ENCODE assay signal across 8 cellular contexts in genomic region chr10:19788075-19788686, GRCh38. TPM values are rescaled to one million over a fixed set of nuclear protein-coding genes. Genes with fewer than 3 reads are reported as not detected.
DNase-seq lines count a peak whose midpoint lies in the region; ATAC-seq and TF ChIP-seq lines count a peak whose summit lies in the region.

No MANE protein-coding gene starts in this region.

- H3K79me1 ChIP-seq in trophoblast cell (ENCODE audit: low read length) = no peaks in the 10 kb centered on the region

- H3K4me3 ChIP-seq in AG09309 (ENCODE audit: control insufficient read depth, low read depth, low read length) (no peak overlapping the region), esophagus squamous epithelium (no peak overlapping the region), trophoblast cell (ENCODE audit: low read depth, low read length) (no peak overlapping the region)

- CTCF ChIA-PET in activated CD4-positive, alpha-beta memory T cell treated with anti-CD3 and anti-CD28 coated beads for 36 hours (lab: Charles Lee) = interaction anchor here (0.9 to 1.1 kb wide), 2 partner anchors 8 to 31 kb away, joined by 3 read pairs; no protein-coding TSS in a partner anchor

- H2AK5ac ChIP-seq in trophoblast cell (ENCODE audit: low read length) = no peak overlapping the region

- no peak overlapping the region for H3K4me3 Mint-ChIP-seq in activated CD4-positive, alpha-beta memory T cell treated with anti-CD3 and anti-CD28 coated beads for 36 hours

- H3K4me1 ChIP-seq in esophagus squamous epithelium (peaks cover 0 to 24% (median 0%) of the 10 kb centered on the region in 3 donors), trophoblast cell (ENCODE audit: control insufficient read depth in 1 of 2, insufficient read depth in 2 of 2, low read length in 2 of 2) (no peaks in the 10 kb centered on the region)

- no peaks in the 10 kb centered on the region for H3K4me1 Mint-ChIP-seq in activated CD4-positive, alpha-beta memory T cell treated with anti-CD3 and anti-CD28 coated beads for 36 hours (ENCODE audit: low read depth)

- no peak overlapping the region for H3K18ac ChIP-seq in trophoblast cell (ENCODE audit: low read length)

- WGBS in esophagus squamous epithelium, 2 donors = 10 to 30% methylated on average over 3 of the region's 3 CpGs
- WGBS in trophoblast cell (ENCODE audit: extremely low coverage, insufficient coverage, insufficient read length) = no CpG with 5 or more reads among the region's 3 CpGs

- no peaks in the 10 kb centered on the region for H3K36me3 ChIP-seq in esophagus squamous epithelium
- H3K36me3 ChIP-seq in trophoblast cell (ENCODE audit: control insufficient read depth in 1 of 2, insufficient read depth in 2 of 2, low read length in 2 of 2) = no peaks in the 10 kb centered on the region

- peak; percentile 87 for TF ChIP-seq CTCF in AG09309 (IDR thresholded peaks at IDR 0.05; ENCODE audit: control insufficient read depth, insufficient read depth, low read depth, low read length, missing control alignments)
- peak; percentile 79 for TF ChIP-seq CTCF in GM12872 (IDR thresholded peaks at IDR 0.05; ENCODE audit: insufficient read depth, low read depth, low read length)
- TF ChIP-seq CTCF in esophagus squamous epithelium (IDR thresholded peaks at IDR 0.05) = peak in 5 of 6 experiments; percentile 49 to 82 (median 71)

- H3K9me3 ChIP-seq in esophagus squamous epithelium (no peaks in the 10 kb centered on the region), trophoblast cell (ENCODE audit: insufficient read depth, low read depth, low read length) (no peaks in the 10 kb centered on the region)

- H3K27ac ChIP-seq in esophagus squamous epithelium (no peak overlapping the region), trophoblast cell (ENCODE audit: low read depth, low read length) (no peak overlapping the region)

- H2BK5ac ChIP-seq in trophoblast cell (ENCODE audit: low read depth, low read length, poor library complexity) = no peak overlapping the region

- TF ChIP-seq POLR2A in esophagus squamous epithelium (IDR thresholded peaks at IDR 0.05) = no peak

- no peak overlapping the region for H2BK12ac ChIP-seq in trophoblast cell (ENCODE audit: low read length)

- no peak overlapping the region for H3K14ac ChIP-seq in trophoblast cell (ENCODE audit: low read length)

- H3K27me3 ChIP-seq in esophagus squamous epithelium (no peaks in the 10 kb centered on the region), trophoblast cell (ENCODE audit: insufficient read depth, low read length) (no peaks in the 10 kb centered on the region)

- no peaks in the 10 kb centered on the region for H3K36me3 Mint-ChIP-seq in activated CD4-positive, alpha-beta memory T cell treated with anti-CD3 and anti-CD28 coated beads for 36 hours

- H4K8ac ChIP-seq in trophoblast cell (ENCODE audit: low read depth, low read length) = no peak overlapping the region

- H4K91ac ChIP-seq in trophoblast cell (ENCODE audit: low read depth, low read length) = no peak overlapping the region

- no peaks in the 10 kb centered on the region for H3K79me2 ChIP-seq in trophoblast cell (ENCODE audit: control insufficient read depth, insufficient read depth, low read length, poor library complexity)

- intact Hi-C loops in esophagus squamous epithelium (cut with DNase I) = no loop called here
- intact Hi-C loops in activated CD4-positive, alpha-beta memory T cell treated with anti-CD3 and anti-CD28 coated beads for 36 hours (cut with micrococcal nuclease) = no loop called here

- no peak overlapping the region for H3K4me2 ChIP-seq in trophoblast cell (ENCODE audit: low read length)

- H2BK120ac ChIP-seq in trophoblast cell (ENCODE audit: insufficient read depth, low read length, poor library complexity) = no peak overlapping the region

- no peak overlapping the region for H2AFZ ChIP-seq in trophoblast cell (ENCODE audit: insufficient read depth, low read length, poor library complexity)

- peak; percentile 72 for ATAC-seq in HG03139 (IDR thresholded peaks at IDR 0.05; ENCODE audit: unreplicated experiment)

- DNase-seq in AG09309 (ENCODE audit: low read depth) = peak; percentile 18
- DNase-seq in RPMI8226 = peak; percentile 45
- DNase-seq in esophagus squamous epithelium (lab: John Stamatoyannopoulos, UW) = no peak
- peak; percentile 45 to 82 for DNase-seq in trophoblast cell
- DNase-seq in effector CD8-positive, alpha-beta T cell (lab: John Stamatoyannopoulos, UW) = no peak
- DNase-seq in activated CD4-positive, alpha-beta memory T cell treated with anti-CD3 and anti-CD28 coated beads for 36 hours = no peak

- no peak overlapping the region for H4K12ac ChIP-seq in trophoblast cell (ENCODE audit: low read depth, low read length)

- H3K27ac Mint-ChIP-seq in activated CD4-positive, alpha-beta memory T cell treated with anti-CD3 and anti-CD28 coated beads for 36 hours = no peak overlapping the region

- H3K4ac ChIP-seq in trophoblast cell (ENCODE audit: low read depth, low read length) = no peak overlapping the region

- H3K23ac ChIP-seq in trophoblast cell (ENCODE audit: low read length) = no peak overlapping the region

- POLR2A ChIA-PET in activated CD4-positive, alpha-beta memory T cell treated with anti-CD3 and anti-CD28 coated beads for 36 hours (lab: Charles Lee) = no interaction called here

- H3K9ac ChIP-seq in trophoblast cell (ENCODE audit: low read length) = no peak overlapping the region

- peaks cover 2% of the 10 kb centered on the region for H3K9me3 Mint-ChIP-seq in activated CD4-positive, alpha-beta memory T cell treated with anti-CD3 and anti-CD28 coated beads for 36 hours

- no peaks in the 10 kb centered on the region for H3K27me3 Mint-ChIP-seq in activated CD4-positive, alpha-beta memory T cell treated with anti-CD3 and anti-CD28 coated beads for 36 hours

RNA-seq across cellular contexts. Expression of gene PLXDC2, which starts 28.1 kb away (rescaled TPM):
- 10 to 100 TPM; 22.4 to 50.4 (median 36.9) TPM for total RNA-seq in esophagus squamous epithelium
- polyA plus RNA-seq in trophoblast cell (2013) = 37.6 and 39.6 TPM in 2 replicates
- not detected for total RNA-seq in activated CD4-positive, alpha-beta memory T cell treated with anti-CD3 and anti-CD28 coated beads for 36 hours

Comparison
In these comparisons a context has a peak if more than half of its experiments do, and no peak if none do; other contexts are left out.
1. DNase-seq: peak in AG09309 (single experiment), RPMI8226 (single experiment) and trophoblast cell (2 of 2); none in esophagus squamous epithelium (single experiment), effector CD8-positive, alpha-beta T cell (single experiment) and activated CD4-positive, alpha-beta memory T cell treated with anti-CD3 and anti-CD28 coated beads for 36 hours (single experiment).
2. RNA of gene PLXDC2, which starts 28.1 kb away (total RNA-seq): 22.4 to 50.4 TPM in esophagus squamous epithelium; not detected in activated CD4-positive, alpha-beta memory T cell treated with anti-CD3 and anti-CD28 coated beads for 36 hours; every median in the first group is over 10 times any median in the second.
3. Peak in every context shown above with its lines, with median percentiles within 50 percentile points of each other: CTCF ChIP-seq.